8 cellular contexts compared by ENCODE assay signal in the genomic region with DNA sequence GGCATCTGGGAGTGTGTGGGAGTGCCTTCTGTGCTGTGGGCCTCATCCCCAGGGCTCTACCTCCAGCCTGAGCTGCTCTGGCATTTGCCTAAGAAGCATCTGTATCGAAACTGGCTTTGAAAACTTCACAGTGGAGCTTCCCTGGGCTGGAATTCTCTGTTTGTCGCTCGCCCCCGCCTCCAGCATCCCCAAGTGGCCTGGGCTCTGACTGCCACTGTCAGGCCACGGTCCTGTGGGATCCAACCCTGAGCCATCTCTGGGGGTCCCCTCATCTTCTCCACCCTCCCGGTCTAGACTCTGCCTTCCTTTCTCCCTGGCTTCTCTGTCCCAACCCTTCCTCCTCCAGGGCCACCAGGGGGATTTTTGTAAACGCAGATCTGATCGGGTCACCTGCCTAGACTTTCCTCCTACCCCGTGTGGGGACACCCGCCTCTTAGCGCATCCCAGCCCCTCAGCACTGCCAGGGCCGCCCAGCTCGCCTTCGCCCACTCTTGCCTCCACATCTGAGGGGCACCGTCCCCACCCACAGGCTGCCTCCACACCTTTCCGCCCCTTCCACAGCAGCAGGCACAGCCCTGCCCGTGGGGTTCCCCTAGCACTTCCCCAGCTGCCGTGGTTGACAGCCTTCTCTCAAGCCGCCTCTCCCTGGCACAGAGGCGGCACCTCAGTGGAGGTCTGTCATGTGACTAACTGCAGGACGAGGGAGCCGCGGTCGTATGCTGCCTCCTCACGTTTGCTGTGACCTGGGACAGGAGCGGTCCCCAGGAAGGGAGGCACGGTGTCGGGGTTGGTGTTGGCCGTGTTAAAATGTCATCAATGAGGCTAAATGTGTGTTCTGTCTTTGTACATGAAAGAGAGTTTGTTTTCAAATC.
A peak's percentile ranks its signal among the peaks of the same experiment; 100 is the strongest.
DNase-seq lines count a peak whose midpoint lies in the region; ATAC-seq lines count a peak whose summit lies in the region.

No MANE protein-coding gene starts in this region.

- peak overlapping the region; percentile 57 for H3K9ac ChIP-seq in endocrine pancreas (ENCODE audit: control insufficient read depth, insufficient read depth, low read length)

- no peaks in the 10 kb centered on the region for H3K36me3 ChIP-seq in endocrine pancreas (ENCODE audit: control insufficient read depth, insufficient read depth, low read length)

- H3K27me3 ChIP-seq in endocrine pancreas (ENCODE audit: control insufficient read depth, insufficient read depth, low read length): no peaks in the 10 kb centered on the region

- no peaks in the 10 kb centered on the region for H3K9me3 ChIP-seq in endocrine pancreas (ENCODE audit: control insufficient read depth, low read length)

- ATAC-seq in GM18511 (IDR thresholded peaks at IDR 0.05; ENCODE audit: unreplicated experiment) (peak; percentile 89), HG03159 (IDR thresholded peaks at IDR 0.05; ENCODE audit: unreplicated experiment) (peak; percentile 46), HG02840 (IDR thresholded peaks at IDR 0.05; ENCODE audit: low FRiP score, unreplicated experiment) (no peak), HG02970 (IDR thresholded peaks at IDR 0.05; ENCODE audit: low FRiP score, unreplicated experiment) (no peak)

- DNase-seq in activated CD8-positive, alpha-beta memory T cell treated with anti-CD3 and anti-CD28 coated beads for 1 hour (ENCODE audit: extremely low read depth in 1 of 2, low read depth in 1 of 2): peak; percentile 54 to 63
- peak; percentile 50 for DNase-seq in putamen (ENCODE audit: low spot score)
- no peak for DNase-seq in foreskin melanocyte

- peak overlapping the region; percentile 6 for H3K4me3 ChIP-seq in endocrine pancreas (ENCODE audit: control insufficient read depth, insufficient read depth, low read length)

- no peaks in the 10 kb centered on the region for H3K4me1 ChIP-seq in endocrine pancreas (ENCODE audit: control insufficient read depth, insufficient read depth, low read length)

Comparison
In these comparisons a context has a peak if more than half of its experiments do, and no peak if none do; other contexts are left out.
1. ATAC-seq: peak in GM18511 (single experiment) and HG03159 (single experiment); none in HG02840 (single experiment) and HG02970 (single experiment).